In the genomic region with DNA sequence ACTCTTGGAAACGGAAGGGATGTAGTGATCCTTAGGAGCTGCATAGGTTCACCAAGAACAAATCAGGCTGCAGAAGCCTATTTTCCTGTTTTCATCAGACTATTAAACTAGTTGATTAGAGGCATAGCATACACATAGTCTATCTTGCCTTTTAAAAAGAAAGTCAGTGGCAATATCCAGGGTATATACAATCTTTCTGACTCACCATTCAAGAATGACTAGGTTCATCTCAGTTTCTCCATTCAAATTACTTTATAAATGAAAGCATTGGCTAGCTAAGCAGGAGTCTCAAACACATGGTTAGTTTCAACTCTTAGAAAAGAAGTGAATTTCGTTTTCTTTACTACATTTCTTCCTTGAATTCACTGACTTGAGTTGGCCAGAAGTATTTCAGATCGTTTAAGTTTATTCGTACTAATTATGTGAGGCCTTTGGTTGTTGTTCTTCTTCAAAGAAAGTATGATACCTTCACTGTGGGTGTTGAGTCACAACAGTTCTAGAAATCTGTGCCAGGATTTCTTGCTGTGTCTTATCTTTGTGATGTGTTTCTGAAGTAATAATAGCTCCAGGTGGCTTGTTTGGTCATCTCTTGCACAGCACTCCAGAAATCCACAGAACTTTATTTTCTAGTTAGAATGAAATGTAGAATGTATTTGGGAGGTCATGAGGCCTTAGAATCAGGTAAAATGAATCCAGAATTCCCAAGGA, we compare ENCODE assay signal across 24 cellular contexts.
DNase-seq lines count a peak whose midpoint lies in the region; FAIRE-seq and TF ChIP-seq lines count a peak whose summit lies in the region.
"Had no signal": no experiment of that assay in that cellular context is flagged by ENCODE, and none has a peak within 500 bp of the region (broad histone marks: within the 10 kb centered on the region; RNA-seq: fewer than 3 reads in every experiment).

No MANE protein-coding gene starts in this region.

- no peak overlapping the region for H3K4me3 ChIP-seq in HEK293 (ENCODE audit: low read depth, low read length)
- no peak overlapping the region for H3K4me3 ChIP-seq in astrocyte (ENCODE audit: insufficient read depth, low read depth, low read length)
- no peak overlapping the region for H3K4me3 ChIP-seq in epithelial cell of esophagus (ENCODE audit: low read length)
- no peak overlapping the region for H3K4me3 ChIP-seq in effector memory CD4-positive, alpha-beta T cell (ENCODE audit: insufficient read depth, low read depth, low read length, poor library complexity, severe bottlenecking)
- no peak overlapping the region for H3K4me3 ChIP-seq in H7 (ENCODE audit: insufficient read depth, low read depth, low read length)
- H3K4me3 ChIP-seq: BLaER1 treated with 17β-estradiol and CSF1 and Interleukin-3, amounts not matched to agents 10 nM and 100 nM; SK-N-MC had no signal

- CTCF ChIA-PET in HEK293 (lab: Yijun Ruan, JAX) = interaction anchor here (0.5 kb wide), 1 partner anchor 135 kb away, joined by 3 read pairs; no protein-coding TSS in a partner anchor

- no peak overlapping the region for H3K9ac ChIP-seq in astrocyte (ENCODE audit: low read length)
- H3K9ac ChIP-seq: BLaER1 treated with 17β-estradiol and CSF1 and Interleukin-3, amounts not matched to agents 10 nM and 100 nM had no signal

- H3K27ac Mint-ChIP-seq in astrocyte (ENCODE audit: unreplicated experiment) = no peak overlapping the region
- H3K27ac Mint-ChIP-seq: CD8-positive, alpha-beta T cell had no signal

- peak; percentile 95 for FAIRE-seq in astrocyte (lab: Jason Lieb, UNC)
- FAIRE-seq: H54, RCC 7860 had no signal

- no peaks in the 10 kb centered on the region for H3K27me3 ChIP-seq in astrocyte (ENCODE audit: insufficient read depth, low read length)
- H3K27me3 ChIP-seq in effector memory CD4-positive, alpha-beta T cell (replicated peaks; ENCODE audit: control insufficient read depth, insufficient read depth, low read length, poor library complexity, severe bottlenecking) = no peaks in the 10 kb centered on the region
- H3K27me3 ChIP-seq in H7 (ENCODE audit: control insufficient read depth, insufficient read depth, low read length) = no peaks in the 10 kb centered on the region

- POLR2A ChIA-PET in HEK293 (lab: Yijun Ruan, JAX) = no interaction called here

- H3K79me2 ChIP-seq in astrocyte (ENCODE audit: insufficient read depth, low read length) = no peaks in the 10 kb centered on the region

- H3K36me3 ChIP-seq in HEK293 (ENCODE audit: control insufficient read depth in 2 of 2, insufficient read depth in 1 of 2, low read length in 2 of 2) (peaks cover 0 to 2% of the 10 kb centered on the region in 2 experiments; a peak in 1 of 3 replicates), astrocyte (ENCODE audit: insufficient read depth, low read length) (no peaks in the 10 kb centered on the region), H7 (replicated peaks; ENCODE audit: control insufficient read depth, insufficient read depth, low read length) (no peaks in the 10 kb centered on the region)
- H3K36me3 ChIP-seq in effector memory CD4-positive, alpha-beta T cell (ENCODE audit: control insufficient read depth, insufficient read depth, low read length) = no peaks in the 10 kb centered on the region
- H3K36me3 ChIP-seq: BLaER1 treated with 17β-estradiol and CSF1 and Interleukin-3, amounts not matched to agents 10 nM and 100 nM had no signal

- no peaks in the 10 kb centered on the region for H4K20me1 ChIP-seq in astrocyte (ENCODE audit: insufficient read depth, low read length)
- H4K20me1 ChIP-seq: BLaER1 treated with 17β-estradiol and CSF1 and Interleukin-3, amounts not matched to agents 10 nM and 100 nM had no signal

- no peaks in the 10 kb centered on the region for H3K36me3 Mint-ChIP-seq in astrocyte (ENCODE audit: low read depth, unreplicated experiment)
- H3K36me3 Mint-ChIP-seq: CD8-positive, alpha-beta T cell had no signal

- H3K4me1 ChIP-seq in HEK293 (ENCODE audit: control insufficient read depth, insufficient read depth, low read length) (no peaks in the 10 kb centered on the region), astrocyte (ENCODE audit: insufficient read depth, low read length) (no peaks in the 10 kb centered on the region)
- H3K4me1 ChIP-seq in effector memory CD4-positive, alpha-beta T cell (ENCODE audit: control insufficient read depth, insufficient read depth, low read length, poor library complexity, severe bottlenecking) = no peaks in the 10 kb centered on the region
- H3K4me1 ChIP-seq: BLaER1 treated with 17β-estradiol and CSF1 and Interleukin-3, amounts not matched to agents 10 nM and 100 nM had no signal

- TF ChIP-seq CTCF in HEK293 (tag by site-specific recombination; IDR thresholded peaks at IDR 0.05) (no peak), astrocyte (IDR thresholded peaks at IDR 0.05; ENCODE audit: insufficient read depth, low read depth, low read length) (no peak), epithelial cell of esophagus (IDR thresholded peaks at IDR 0.05; ENCODE audit: insufficient read depth, low read depth, low read length, missing control alignments) (no peak)

- H3K27ac ChIP-seq in HEK293 (ENCODE audit: extremely low read depth, low read depth, low read length) (no peak overlapping the region), astrocyte (ENCODE audit: low read depth, low read length) (no peak overlapping the region)
- no peak overlapping the region for H3K27ac ChIP-seq in effector memory CD4-positive, alpha-beta T cell (ENCODE audit: insufficient read depth, low read length, poor library complexity, severe bottlenecking)
- H3K27ac ChIP-seq: BLaER1 treated with 17β-estradiol and CSF1 and Interleukin-3, amounts not matched to agents 10 nM and 100 nM; HL-60; SK-N-MC had no signal

- H2AFZ ChIP-seq in astrocyte (ENCODE audit: low read depth, low read length) = no peak overlapping the region

- DNase-seq in ELR (ENCODE audit: low read depth) (peak; percentile 2), astrocyte (ENCODE audit: low read depth) (no peak), epithelial cell of esophagus (ENCODE audit: low read depth) (peak; percentile 0), hypothalamus (lab: John Stamatoyannopoulos, UW) (no peak), DMS153 (lab: John Stamatoyannopoulos, UW) (no peak), H7 (no peak)
- DNase-seq in effector memory CD4-positive, alpha-beta T cell = no peak
- DNase-seq: Calu3; CD8-positive, alpha-beta T cell; DMS53; Kasumi-1; MM.1S; NCI-H1092; NCI-H2081; NCI-H2171 treated with DMSO at 0.1 percent for 48 hours; NCI-H446 treated with DMSO at 0.1 percent for 48 hours; NK-92 treated with Interleukin-12 subunit alpha and Interleukin-12 subunit beta, amount 100 ng/mL, for 24 hours; Right ventricle myocardium superior had no signal

- no peak overlapping the region for H3K4me2 ChIP-seq in astrocyte (ENCODE audit: low read length)
- H3K4me2 ChIP-seq: BLaER1 treated with 17β-estradiol and CSF1 and Interleukin-3, amounts not matched to agents 10 nM and 100 nM had no signal

- H3K9me3 Mint-ChIP-seq in astrocyte (ENCODE audit: unreplicated experiment) = no peaks in the 10 kb centered on the region
- H3K9me3 Mint-ChIP-seq: CD8-positive, alpha-beta T cell had no signal

- H3K27me3 Mint-ChIP-seq in astrocyte (ENCODE audit: low read depth, unreplicated experiment) = no peaks in the 10 kb centered on the region

- H3K4me1 Mint-ChIP-seq in astrocyte (ENCODE audit: low read depth, unreplicated experiment) = peaks cover 7% of the 10 kb centered on the region

- H3K4me3 Mint-ChIP-seq in astrocyte (ENCODE audit: unreplicated experiment) = no peak overlapping the region
- H3K4me3 Mint-ChIP-seq: CD8-positive, alpha-beta T cell had no signal

- no peaks in the 10 kb centered on the region for H3K9me3 ChIP-seq in HEK293 (ENCODE audit: control insufficient read depth, insufficient read depth, low read depth, low read length)
- no peaks in the 10 kb centered on the region for H3K9me3 ChIP-seq in astrocyte (ENCODE audit: insufficient read depth, low read depth, low read length)
- no peaks in the 10 kb centered on the region for H3K9me3 ChIP-seq in effector memory CD4-positive, alpha-beta T cell (ENCODE audit: control insufficient read depth, low read length)
- H3K9me3 ChIP-seq: BLaER1 treated with 17β-estradiol and CSF1 and Interleukin-3, amounts not matched to agents 10 nM and 100 nM had no signal

TF ChIP-seq in HEK293, 187 proteins besides CTCF, POLR2A, EP300 and RAD21:
- TF ChIP-seq ZIC2 (tag by site-specific recombination; IDR thresholded peaks at IDR 0.05) = peak; percentile 59
- no peak for TF ChIP-seq ZNF19 (tag by site-specific recombination; IDR thresholded peaks at IDR 0.05; ENCODE audit: low read depth)
TF ChIP-seq in HEK293: peak in this region for 1.

Comparison
In these comparisons a context has a peak if more than half of its experiments do, and no peak if none do; other contexts are left out.
1. DNase-seq: peak in ELR (single experiment) and epithelial cell of esophagus (single experiment); none in astrocyte (single experiment), hypothalamus (0 of 51), DMS153 (single experiment), effector memory CD4-positive, alpha-beta T cell (0 of 3) and H7 (single experiment).